8 cellular contexts compared by ENCODE assay signal in genomic region chr1:200038987-200039848, GRCh38. TPM values are rescaled to one million over a fixed set of nuclear protein-coding genes. Genes with fewer than 3 reads are reported as not detected.
DNase-seq lines count a peak whose midpoint lies in the region; ATAC-seq and TF ChIP-seq lines count a peak whose summit lies in the region.

No MANE protein-coding gene starts in this region.

- peak; percentile 34 for ATAC-seq in stimulated activated naive CD8-positive, alpha-beta T cell treated with anti-CD3 and anti-CD28 coated beads, Interleukin-15, Interleukin-2, amounts not matched to agents 100 U/mL and 50 U/mL, for 24 hours
- no peak for ATAC-seq in HG03442 (IDR thresholded peaks at IDR 0.05; ENCODE audit: unreplicated experiment)

- peak; percentile 59 for DNase-seq in SIG-M5 treated with dmso at 0.1 percent for 504 hours (lab: John Stamatoyannopoulos, UW; ENCODE audit: unreplicated experiment)
- DNase-seq in SIG-M5 (lab: John Stamatoyannopoulos, UW) = no peak
- peak; percentile 19 for DNase-seq in NCI-H2029 (lab: John Stamatoyannopoulos, UW)
- DNase-seq in ascending aorta (ENCODE audit: low spot score in 2 of 2) = no peak
- no peak for DNase-seq in immature natural killer cell
- DNase-seq in stimulated activated naive CD8-positive, alpha-beta T cell treated with anti-CD3 and anti-CD28 coated beads, Interleukin-15, Interleukin-2, amounts not matched to agents 100 U/mL and 50 U/mL, for 24 hours = peak; percentile 43
- no peak for DNase-seq in NCI-H2196 (lab: John Stamatoyannopoulos, UW; ENCODE audit: unreplicated experiment)

- H3K27ac Mint-ChIP-seq in immature natural killer cell = no peak overlapping the region

- no peak overlapping the region for H3K27ac ChIP-seq in ascending aorta

- H3K4me1 ChIP-seq in ascending aorta = peaks cover 9 to 17% of the 10 kb centered on the region in 2 donors

- no peaks in the 10 kb centered on the region for H3K36me3 Mint-ChIP-seq in immature natural killer cell

- no peaks in the 10 kb centered on the region for H3K9me3 ChIP-seq in ascending aorta

- TF ChIP-seq CTCF in ascending aorta (IDR thresholded peaks at IDR 0.05) = no peak

- H3K4me3 ChIP-seq in ascending aorta = peak overlapping the region; percentile 61 to 69

- peaks cover 18 to 24% of the 10 kb centered on the region in 2 donors for H3K4me1 Mint-ChIP-seq in immature natural killer cell

- H3K4me3 Mint-ChIP-seq in immature natural killer cell = peak overlapping the region; percentile 35 to 63 (median 60)

- intact Hi-C loops in ascending aorta (cut with DNase I) = no loop called here

- H3K27me3 Mint-ChIP-seq in immature natural killer cell (ENCODE audit: low read depth in 3 of 3) = peaks cover 21 to 57% (median 46%) of the 10 kb centered on the region in 3 donors

- peaks cover 0 to 2% (median 0%) of the 10 kb centered on the region in 6 donors for H3K9me3 Mint-ChIP-seq in immature natural killer cell

- no peaks in the 10 kb centered on the region for H3K36me3 ChIP-seq in ascending aorta

- H3K27me3 ChIP-seq in ascending aorta = peaks cover 24% of the 10 kb centered on the region

RNA-seq across cellular contexts. Expression of gene NR5A2, which starts 11.7 kb away (rescaled TPM):
- total RNA-seq in ascending aorta = 12.7 TPM
- polyA plus RNA-seq in immature natural killer cell = not detected

Comparison
In these comparisons a context has a peak if more than half of its experiments do, and no peak if none do; other contexts are left out.
1. DNase-seq: peak in SIG-M5 treated with dmso at 0.1 percent for 504 hours (single experiment), NCI-H2029 (single experiment) and stimulated activated naive CD8-positive, alpha-beta T cell treated with anti-CD3 and anti-CD28 coated beads, Interleukin-15, Interleukin-2, amounts not matched to agents 100 U/mL and 50 U/mL, for 24 hours (single experiment); none in SIG-M5 (single experiment), ascending aorta (0 of 2), immature natural killer cell (0 of 3) and NCI-H2196 (single experiment).